In genomic region chr1:236603896-236604217, GRCh38 we compare ENCODE assay signal across 8 cellular contexts. TPM values are rescaled to one million over a fixed set of nuclear protein-coding genes. Genes with fewer than 3 reads are reported as not detected.
DNase-seq lines count a peak whose midpoint lies in the region; ATAC-seq and TF ChIP-seq lines count a peak whose summit lies in the region.

No MANE protein-coding gene starts in this region.

- in situ Hi-C loops in GM13976 (cut with MboI; ENCODE audit: low sequenced_read_pairs, unreplicated experiment) = loop anchor here (25.0 kb wide), 2 partner anchors 258 to 783 kb away; no protein-coding TSS in a partner anchor

- H3K27me3 ChIP-seq in DOHH2 (ENCODE audit: control insufficient read depth, low read length) (peaks cover 3% of the 10 kb centered on the region; the same call in 1 of the 2 replicates), GM23338 (ENCODE audit: insufficient read depth) (no peaks in the 10 kb centered on the region), endodermal cell (ENCODE audit: control insufficient read depth, insufficient read depth, low read length, poor library complexity, severe bottlenecking) (no peaks in the 10 kb centered on the region)

- peak overlapping the region; percentile 68 for H3K9ac ChIP-seq in endodermal cell (ENCODE audit: extremely low read depth, low read length, poor library complexity, severe bottlenecking)

- 1% methylated on average over 15 to 16 of the region's 16 CpGs for WGBS in endodermal cell (ENCODE audit: insufficient coverage in 1 of 2, insufficient read length in 1 of 2), 2 experiments

- ATAC-seq in GM23338 = peak; percentile 6; the same call in 1 of the 3 replicates

- H4K20me1 ChIP-seq in DOHH2 (ENCODE audit: control insufficient read depth, insufficient read depth, low read depth, low read length) (no peaks in the 10 kb centered on the region), GM23338 (replicated peaks; ENCODE audit: insufficient read depth) (peaks cover 5% of the 10 kb centered on the region; the same call in 1 of the 2 replicates)

- no peaks in the 10 kb centered on the region for H3K9me3 Mint-ChIP-seq in GM23338
- no peaks in the 10 kb centered on the region for H3K9me3 Mint-ChIP-seq in endodermal cell
- H3K9me3 Mint-ChIP-seq in nephron = no peaks in the 10 kb centered on the region

- H3K36me3 Mint-ChIP-seq in GM23338 (ENCODE audit: low read depth) (peaks cover 34% of the 10 kb centered on the region; the same call in 2 of the 3 replicates), endodermal cell (ENCODE audit: low read depth) (peaks cover 29% of the 10 kb centered on the region), nephron (ENCODE audit: low read depth) (peaks cover 7% of the 10 kb centered on the region)

- peak overlapping the region; percentile 98 for H3K4me3 Mint-ChIP-seq in GM23338
- H3K4me3 Mint-ChIP-seq in endodermal cell = peak overlapping the region; percentile 98
- peak overlapping the region; percentile 91 to 96 (median 95) for H3K4me3 Mint-ChIP-seq in nephron

- H3K27ac Mint-ChIP-seq in GM23338 = peak overlapping the region; percentile 93
- H3K27ac Mint-ChIP-seq in endodermal cell = peak overlapping the region; percentile 90
- peak overlapping the region; percentile 83 to 91 (median 84) for H3K27ac Mint-ChIP-seq in nephron

- H3K27ac ChIP-seq in DOHH2 (ENCODE audit: low read depth, low read length) (no peak overlapping the region), GM23338 (ENCODE audit: low read depth) (peak overlapping the region; percentile 81), endodermal cell (ENCODE audit: low read depth, low read length) (no peak overlapping the region)

- H3K4me1 ChIP-seq in DOHH2 (ENCODE audit: control insufficient read depth, low read length) = peaks cover 17% of the 10 kb centered on the region
- H3K4me1 ChIP-seq in GM23338 (ENCODE audit: insufficient read depth) = peaks cover 12% of the 10 kb centered on the region
- H3K4me1 ChIP-seq in endodermal cell (ENCODE audit: control insufficient read depth, insufficient read depth, low read length) = peaks cover 8% of the 10 kb centered on the region

- H2AFZ ChIP-seq in GM23338 = peak overlapping the region; percentile 77

- peak overlapping the region; percentile 75 for H3K4me3 ChIP-seq in DOHH2 (ENCODE audit: low read length)
- peak overlapping the region; percentile 67 for H3K4me3 ChIP-seq in GM23338
- H3K4me3 ChIP-seq in endodermal cell (ENCODE audit: low read length) = peak overlapping the region; percentile 99

- peaks cover 39% of the 10 kb centered on the region for H3K36me3 ChIP-seq in DOHH2 (ENCODE audit: control insufficient read depth, low read length)
- H3K36me3 ChIP-seq in GM23338 (ENCODE audit: insufficient read depth) = peaks cover 17% of the 10 kb centered on the region
- peaks cover 17% of the 10 kb centered on the region for H3K36me3 ChIP-seq in endodermal cell (ENCODE audit: control insufficient read depth, insufficient read depth, low read length)

- H3K9me2 ChIP-seq in DOHH2 (replicated peaks; ENCODE audit: control insufficient read depth, low read length) = no peaks in the 10 kb centered on the region
- H3K9me2 ChIP-seq in GM23338 (ENCODE audit: insufficient read depth) = no peaks in the 10 kb centered on the region

- TF ChIP-seq CTCF in DOHH2 (IDR thresholded peaks at IDR 0.05; ENCODE audit: low read depth, low read length, poor library complexity, severe bottlenecking) = no peak
- TF ChIP-seq CTCF in GM23338 (conservative IDR thresholded peaks at IDR 0.05; ENCODE audit: low read depth in 2 of 2) = no peak
- TF ChIP-seq CTCF in endodermal cell (conservative IDR thresholded peaks at IDR 0.05) = no peak
- no peak for TF ChIP-seq CTCF in nephron (IDR thresholded peaks at IDR 0.05; ENCODE audit: unreplicated experiment in 3 of 3)
- TF ChIP-seq CTCF in GM13976 (IDR thresholded peaks at IDR 0.05; ENCODE audit: borderline replicate concordance, control extremely low read depth, extremely low read depth, insufficient read depth, missing control alignments) = no peak

- H3F3A ChIP-seq in DOHH2 (ENCODE audit: control insufficient read depth, insufficient read depth) (peaks cover 7% of the 10 kb centered on the region; the same call in 1 of the 2 replicates), GM23338 (replicated peaks; ENCODE audit: low read depth) (no peaks in the 10 kb centered on the region)

- H3K4me2 ChIP-seq in DOHH2 (ENCODE audit: low read length) (peak overlapping the region; percentile 87), GM23338 (peak overlapping the region; percentile 98)

- H3K27me3 Mint-ChIP-seq in GM23338 (ENCODE audit: insufficient read depth, low read depth, poor library complexity) = peaks cover 8% of the 10 kb centered on the region
- H3K27me3 Mint-ChIP-seq in endodermal cell (ENCODE audit: insufficient read depth) = no peaks in the 10 kb centered on the region
- no peaks in the 10 kb centered on the region for H3K27me3 Mint-ChIP-seq in nephron (ENCODE audit: low read depth)

- H3K79me2 ChIP-seq in DOHH2 (ENCODE audit: control insufficient read depth, low read length) (peaks cover 48% of the 10 kb centered on the region), GM23338 (replicated peaks; ENCODE audit: insufficient read depth) (peaks cover 53% of the 10 kb centered on the region)

- H3K9me3 ChIP-seq in DOHH2 (ENCODE audit: control insufficient read depth, insufficient read depth, low read length) (no peaks in the 10 kb centered on the region), endodermal cell (ENCODE audit: control insufficient read depth, low read length) (no peaks in the 10 kb centered on the region)

- H3K4me1 Mint-ChIP-seq in GM23338 = peaks cover 14% of the 10 kb centered on the region
- H3K4me1 Mint-ChIP-seq in endodermal cell = peaks cover 16% of the 10 kb centered on the region
- H3K4me1 Mint-ChIP-seq in nephron = peaks cover 19% of the 10 kb centered on the region

- DNase-seq in GM23338 (ENCODE audit: low spot score) (peak; percentile 34), RPMI8226 (peak; percentile 35), endodermal cell (no peak), GM13976 (ENCODE audit: low spot score) (no peak), NCI-H2196 (lab: John Stamatoyannopoulos, UW; ENCODE audit: unreplicated experiment) (no peak)
- DNase-seq in effector CD8-positive, alpha-beta T cell (lab: John Stamatoyannopoulos, UW) = no peak

TF ChIP-seq in GM23338, 12 proteins besides CTCF, POLR2A, EP300 and RAD21:
- TF ChIP-seq NANOG (IDR thresholded peaks at IDR 0.05; ENCODE audit: borderline replicate concordance) (no peak), CREB1 (CRISPR knock-in tag; IDR thresholded peaks at IDR 0.05; ENCODE audit: low read depth) (peak; percentile 39)

RNA-seq across cellular contexts. Expression of gene HEATR1, which starts 0.5 kb away (rescaled TPM):
- 78.9 and 81.1 TPM in 2 replicates for total RNA-seq in GM23338 (2014; rRNA removed; shearing (Covaris generic))
- polyA plus RNA-seq in GM23338 (2016; fragmentation: Nextera tagmentation; extraction: Ambion mirVana) = 13.2 and 17.2 TPM in 2 replicates
- 10 to 100 TPM; 51.8 to 65.4 TPM for total RNA-seq in endodermal cell
- 27.7 TPM for polyA plus RNA-seq in endodermal cell (2013, experiment 1 of 2)
- 26.7 TPM for polyA plus RNA-seq in endodermal cell (2013, experiment 2 of 2)

Comparison
In these comparisons a context has a peak if more than half of its experiments do, and no peak if none do; other contexts are left out.
1. DNase-seq: peak in GM23338 (single experiment) and RPMI8226 (single experiment); none in endodermal cell (single experiment), effector CD8-positive, alpha-beta T cell (single experiment), GM13976 (single experiment) and NCI-H2196 (single experiment).
2. Peak in every context shown above with its lines, with median percentiles within 50 percentile points of each other: H3K4me3 ChIP-seq, H3K27ac Mint-ChIP-seq and H3K4me3 Mint-ChIP-seq.